In genomic region chr7:159040912-159041711, GRCh38 we compare ENCODE assay signal across 22 cellular contexts.
DNase-seq lines count a peak whose midpoint lies in the region; ATAC-seq and TF ChIP-seq lines count a peak whose summit lies in the region.
"Had no signal": no experiment of that assay in that cellular context is flagged by ENCODE, and none has a peak within 500 bp of the region (broad histone marks: within the 10 kb centered on the region; RNA-seq: fewer than 3 reads in every experiment).

No MANE protein-coding gene starts in this region.

- H3K27me3 Mint-ChIP-seq in osteocyte (ENCODE audit: unreplicated experiment) = peaks cover 3% of the 10 kb centered on the region

- H3K27me3 ChIP-seq in right atrium auricular region (no peaks in the 10 kb centered on the region), left ventricle myocardium inferior (ENCODE audit: low read depth) (no peaks in the 10 kb centered on the region), aorta (ENCODE audit: control insufficient read depth in 1 of 2, insufficient read depth in 2 of 2, low read length in 1 of 2) (no peaks in the 10 kb centered on the region), transverse colon (peaks cover 5% of the 10 kb centered on the region)

- no peaks in the 10 kb centered on the region for H3K36me3 Mint-ChIP-seq in osteocyte (ENCODE audit: unreplicated experiment)

- TF ChIP-seq POLR2A in transverse colon (IDR thresholded peaks at IDR 0.05) = no peak

- H3K9me3 Mint-ChIP-seq in osteocyte (ENCODE audit: unreplicated experiment) = no peaks in the 10 kb centered on the region
- H3K9me3 Mint-ChIP-seq: activated T-helper 17 cell treated with anti-CD3 and anti-CD28 coated beads, Interleukin-2, amount 50 U/mL, for 72 hours had no signal

- no peaks in the 10 kb centered on the region for H3K9me3 ChIP-seq in right atrium auricular region
- peaks cover 7% of the 10 kb centered on the region for H3K9me3 ChIP-seq in left ventricle myocardium inferior (replicated peaks)
- H3K9me3 ChIP-seq in aorta (ENCODE audit: control insufficient read depth, low read length) = no peaks in the 10 kb centered on the region
- no peaks in the 10 kb centered on the region for H3K9me3 ChIP-seq in transverse colon

- H3K36me3 ChIP-seq in right atrium auricular region = peaks cover 14% of the 10 kb centered on the region
- H3K36me3 ChIP-seq in left ventricle myocardium inferior = peaks cover 32% of the 10 kb centered on the region
- no peaks in the 10 kb centered on the region for H3K36me3 ChIP-seq in aorta (ENCODE audit: control insufficient read depth in 1 of 2, insufficient read depth in 2 of 2, low read length in 1 of 2)
- H3K36me3 ChIP-seq in transverse colon = no peaks in the 10 kb centered on the region

- in situ Hi-C loops in transverse colon (cut with MboI; ENCODE audit: low pct_ligation_motif_present in 1 of 4, low pct_unique_long_range_greater_than_20kb in 1 of 4, low sequenced_read_pairs in 3 of 4) = no loop called here

- TF ChIP-seq EP300 in transverse colon (IDR thresholded peaks at IDR 0.05; ENCODE audit: low read depth) = no peak

- no peak overlapping the region for H3K27ac Mint-ChIP-seq in osteocyte (ENCODE audit: unreplicated experiment)
- H3K27ac Mint-ChIP-seq: activated naive CD8-positive, alpha-beta T cell treated with anti-CD3 and anti-CD28 coated beads for 36 hours; activated T-helper 17 cell treated with anti-CD3 and anti-CD28 coated beads, Interleukin-2, amount 50 U/mL, for 72 hours; naive thymus-derived CD8-positive, alpha-beta T cell had no signal

- H3K4me1 Mint-ChIP-seq in osteocyte (ENCODE audit: unreplicated experiment) = no peaks in the 10 kb centered on the region
- H3K4me1 Mint-ChIP-seq: activated T-helper 17 cell treated with anti-CD3 and anti-CD28 coated beads, Interleukin-2, amount 50 U/mL, for 72 hours; naive thymus-derived CD8-positive, alpha-beta T cell had no signal

- H3K4me1 ChIP-seq in right atrium auricular region (no peaks in the 10 kb centered on the region), left ventricle myocardium inferior (peaks cover 10% of the 10 kb centered on the region), aorta (ENCODE audit: control insufficient read depth in 1 of 2, insufficient read depth in 2 of 2, low read length in 2 of 2) (no peaks in the 10 kb centered on the region), transverse colon (peaks cover 0 to 6% (median 0%) of the 10 kb centered on the region in 4 donors)

- no peak overlapping the region for H3K27ac ChIP-seq in right atrium auricular region
- no peak overlapping the region for H3K27ac ChIP-seq in left ventricle myocardium inferior (replicated peaks)
- no peak overlapping the region for H3K27ac ChIP-seq in aorta (ENCODE audit: low read depth in 1 of 2, low read length in 2 of 2)
- no peak overlapping the region for H3K27ac ChIP-seq in transverse colon
- H3K27ac ChIP-seq: GM23248 had no signal

- H3K4me3 Mint-ChIP-seq in osteocyte (ENCODE audit: unreplicated experiment) = no peak overlapping the region
- H3K4me3 Mint-ChIP-seq: activated naive CD8-positive, alpha-beta T cell treated with anti-CD3 and anti-CD28 coated beads for 36 hours; activated T-helper 17 cell treated with anti-CD3 and anti-CD28 coated beads, Interleukin-2, amount 50 U/mL, for 72 hours; naive thymus-derived CD8-positive, alpha-beta T cell had no signal

- ATAC-seq in aorta (ENCODE audit: low FRiP score) (peak; percentile 8), GM21526 (IDR thresholded peaks at IDR 0.05; ENCODE audit: low FRiP score, unreplicated experiment) (no peak)
- ATAC-seq: activated T-helper 17 cell treated with anti-CD3 and anti-CD28 coated beads, Interleukin-2, amount 50 U/mL, for 72 hours; naive thymus-derived CD8-positive, alpha-beta T cell had no signal

- 85 to 91% methylated on average over 24 of the region's 24 CpGs for WGBS in aorta, 2 donors
- 80 to 82% methylated on average over 1 to 20 of the region's 24 CpGs for WGBS in transverse colon (ENCODE audit: low coverage in 1 of 2), 2 donors

- TF ChIP-seq CTCF in right atrium auricular region (IDR thresholded peaks at IDR 0.05) (no peak), left ventricle myocardium inferior (IDR thresholded peaks at IDR 0.05; ENCODE audit: borderline replicate concordance) (no peak), osteocyte (IDR thresholded peaks at IDR 0.05) (no peak), transverse colon (IDR thresholded peaks at IDR 0.05) (no peak)

- DNase-seq in right atrium auricular region (ENCODE audit: low spot score) (peak; percentile 50), left ventricle myocardium inferior (no peak), ecto neural progenitor cell (ENCODE audit: low spot score) (peak; percentile 43), osteocyte (ENCODE audit: extremely low spot score, unreplicated experiment) (peak; percentile 82), aorta (no peak), transverse colon (no peak)
- DNase-seq in activated CD4-positive, alpha-beta T cell treated with anti-CD3 and anti-CD28 coated beads for 48 hours = no peak
- DNase-seq: activated CD4-positive, alpha-beta T cell treated with anti-CD3 and anti-CD28 coated beads for 4 hours; activated naive CD8-positive, alpha-beta T cell treated with anti-CD3 and anti-CD28 coated beads for 36 hours; C1 segment of cervical spinal cord; central memory CD4-positive, alpha-beta T cell; GM23248; hypothalamus; KG1; midbrain; naive thymus-derived CD8-positive, alpha-beta T cell; NCI-H1436 treated with DMSO at 0.1 percent for 48 hours; stimulated activated CD4-positive, alpha-beta T cell treated with anti-CD3 and anti-CD28 coated beads, Interleukin-1b, Interleukin-23, amount 100 ng/mL, for 48 hours; T-helper 2 cell had no signal

- H3K4me3 ChIP-seq in right atrium auricular region = no peak overlapping the region
- no peak overlapping the region for H3K4me3 ChIP-seq in left ventricle myocardium inferior
- no peak overlapping the region for H3K4me3 ChIP-seq in aorta (ENCODE audit: low read length in 2 of 2)
- no peak overlapping the region for H3K4me3 ChIP-seq in transverse colon
- H3K4me3 ChIP-seq: GM23248, smooth muscle cell had no signal

- intact Hi-C loops in left ventricle myocardium inferior (cut with micrococcal nuclease) = no loop called here
- intact Hi-C loops in aorta (cut with DNase I) = loop anchor here in 1 of 2 donors (5.0 kb wide), 1 partner anchor 66 kb away; no protein-coding TSS in a partner anchor
- intact Hi-C loops in transverse colon (cut with DNase I; ENCODE audit: low total_unique reads) = no loop called here

Comparison
In these comparisons a context has a peak if more than half of its experiments do, and no peak if none do; other contexts are left out.
1. DNase-seq: peak in right atrium auricular region (single experiment), ecto neural progenitor cell (single experiment) and osteocyte (single experiment); none in left ventricle myocardium inferior (single experiment), aorta (0 of 2), transverse colon (single experiment) and activated CD4-positive, alpha-beta T cell treated with anti-CD3 and anti-CD28 coated beads for 48 hours (single experiment).